Comparison of ENCODE assay signal across 19 cellular contexts in the genomic region with DNA sequence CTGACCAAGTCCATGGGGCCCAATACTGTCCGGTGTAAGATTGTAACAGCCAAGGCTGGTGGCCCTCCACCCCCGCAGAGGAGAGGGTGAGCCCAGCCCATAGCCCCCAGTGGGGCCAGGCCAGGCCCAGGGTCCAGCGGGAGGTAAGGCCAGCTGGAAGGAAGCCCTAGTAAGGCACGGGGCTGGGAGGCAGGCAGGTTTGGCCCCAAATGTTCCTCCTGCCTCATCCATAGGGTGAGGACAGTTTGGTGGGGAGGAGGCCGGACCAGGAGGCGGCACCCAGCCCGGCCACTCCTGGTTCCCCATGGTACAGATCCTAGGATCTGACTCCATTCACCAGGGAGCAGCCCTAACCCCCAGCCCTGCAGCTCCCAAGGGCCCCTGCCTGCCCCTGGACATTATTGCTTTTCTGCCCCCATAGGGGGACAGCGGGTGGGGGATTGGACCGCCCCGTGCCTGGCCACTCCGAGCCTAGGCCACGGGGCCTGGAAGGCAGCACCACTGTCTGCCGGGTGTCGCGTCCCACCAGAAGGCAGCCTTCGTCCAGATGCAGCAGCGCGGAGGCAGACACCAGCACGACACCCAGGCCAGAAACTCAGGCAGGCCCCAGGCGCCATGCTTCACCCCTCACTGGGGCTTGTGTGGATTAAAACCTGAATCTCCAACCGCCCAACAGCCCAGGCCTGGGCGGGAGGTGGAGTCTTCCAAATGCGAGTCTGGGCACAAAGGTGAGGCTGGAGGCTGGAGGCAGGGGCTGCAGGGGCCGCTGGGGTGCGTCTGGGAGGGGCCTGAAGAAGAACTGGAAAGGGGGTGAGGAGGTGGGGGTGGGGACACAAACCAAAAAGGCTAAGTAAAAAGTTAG. TPM values are rescaled to one million over a fixed set of nuclear protein-coding genes. Genes with fewer than 3 reads are reported as not detected.
"Had no signal": no experiment of that assay in that cellular context is flagged by ENCODE, and none has a peak within 500 bp of the region (broad histone marks: within the 10 kb centered on the region; RNA-seq: fewer than 3 reads in every experiment).

No MANE protein-coding gene starts in this region.

- DNase-seq: activated CD4-positive, alpha-beta T cell treated with anti-CD3 and anti-CD28 coated beads, Interleukin-2, amount 50 U/mL, for 1 hour; activated CD4-positive, CD25-positive, alpha-beta regulatory T cell treated with anti-CD3 and anti-CD28 coated beads, Interleukin-2, amount 50 U/mL, for 72 hours; activated CD8-positive, alpha-beta memory T cell treated with anti-CD3 and anti-CD28 coated beads, Interleukin-2, amount 50 U/mL, for 4 hours; activated naive CD4-positive, alpha-beta T cell treated with anti-CD3 and anti-CD28 coated beads for 36 hours; activated T-cell treated with anti-CD3 and anti-CD28 coated beads, Interleukin-2, amount 50 U/mL, for 4 hours; colonic mucosa; erythroblast; head of caudate nucleus; stimulated activated CD4-positive, alpha-beta T cell treated with anti-CD3 and anti-CD28 coated beads, Interleukin-2, amount 100 ng/mL, for 24 hours; stimulated activated naive CD4-positive, alpha-beta T cell treated with Interleukin-2 at 50 U/mL for 16 hours; T-helper 2 cell; uterus had no signal

- ATAC-seq: activated T-cell treated with anti-CD3 and anti-CD28 coated beads, Interleukin-2, amount 50 U/mL, for 4 hours; natural killer cell treated with Interleukin-12 subunit alpha and Interleukin-12 subunit beta and Interleukin-15 and Interleukin-18, amount 100 ng/mL, for 72 hours had no signal

- H3K4me3 ChIP-seq: colonic mucosa, tibial nerve, uterus had no signal

- H3K36me3 ChIP-seq: uterus had no signal

- H3K4me1 ChIP-seq: colonic mucosa had no signal

- H3K27me3 ChIP-seq: colonic mucosa, tibial nerve, uterus had no signal

- H3K27ac ChIP-seq: colonic mucosa, uterus, VCaP had no signal

- H3K9me3 ChIP-seq: colonic mucosa, tibial nerve, uterus had no signal

RNA-seq across cellular contexts. Expression of gene CCNP, which starts 6.7 kb away (rescaled TPM):
- total RNA-seq: activated naive CD4-positive, alpha-beta T cell treated with anti-CD3 and anti-CD28 coated beads for 36 hours; skeletal muscle tissue had no signal

RNA-seq across cellular contexts. Expression of gene TTC9B, which starts 15.0 kb away (rescaled TPM):
- total RNA-seq: activated naive CD4-positive, alpha-beta T cell treated with anti-CD3 and anti-CD28 coated beads for 36 hours; activated T-cell treated with anti-CD3 and anti-CD28 coated beads, Interleukin-2, amount 50 U/mL, for 4 hours; kidney epithelial cell; lower leg skin; natural killer cell treated with Interleukin-12 subunit alpha and Interleukin-12 subunit beta and Interleukin-15 and Interleukin-18, amount 100 ng/mL, for 72 hours; renal cortical epithelial cell; skeletal muscle tissue; uterus had no signal
